In genomic region chr1:59564192-59564891, GRCh38 we compare ENCODE assay signal across 33 cellular contexts.
DNase-seq lines count a peak whose midpoint lies in the region; ATAC-seq and TF ChIP-seq lines count a peak whose summit lies in the region.
"Had no signal": no experiment of that assay in that cellular context is flagged by ENCODE, and none has a peak within 500 bp of the region (broad histone marks: within the 10 kb centered on the region; RNA-seq: fewer than 3 reads in every experiment).

No MANE protein-coding gene starts in this region.

- peaks cover 0 to 9% (median 6%) of the 10 kb centered on the region in 11 experiments; a peak in 16 of 22 replicates for H3K9me3 ChIP-seq in BLaER1 treated with 17β-estradiol and CSF1 and Interleukin-3, amounts not matched to agents 10 nM and 100 nM (replicated peaks in 1 of 11)
- H3K9me3 ChIP-seq: body of pancreas, esophagus muscularis mucosa, pancreas, right atrium auricular region, tibial nerve had no signal

- TF ChIP-seq POLR2A in NB4 (IDR thresholded peaks at IDR 0.05; ENCODE audit: extremely low read depth, insufficient read length): no peak

- no peaks in the 10 kb centered on the region for H3K27me3 ChIP-seq in BLaER1 treated with 17β-estradiol and CSF1 and Interleukin-3, amounts not matched to agents 10 nM and 100 nM
- H3K27me3 ChIP-seq: body of pancreas, esophagus muscularis mucosa, pancreas, right atrium auricular region, spleen, tibial nerve had no signal

- H3K4me2 ChIP-seq in BLaER1 treated with 17β-estradiol and CSF1 and Interleukin-3, amounts not matched to agents 10 nM and 100 nM: peak overlapping the region; percentile 36 to 83 (median 67)
- H3K4me2 ChIP-seq: KMS-11, SK-N-SH had no signal

- no peak overlapping the region for H3K4me3 ChIP-seq in BLaER1 treated with 17β-estradiol and CSF1 and Interleukin-3, amounts not matched to agents 10 nM and 100 nM
- no peak overlapping the region for H3K4me3 ChIP-seq in NB4 (ENCODE audit: low read depth, low read length)
- H3K4me3 ChIP-seq in fibroblast of villous mesenchyme (ENCODE audit: low read depth, low read length): no peak overlapping the region
- H3K4me3 ChIP-seq: body of pancreas, esophagus muscularis mucosa, pancreas, right atrium auricular region, spleen, tibial nerve had no signal

- H3K9ac ChIP-seq in BLaER1 treated with 17β-estradiol and CSF1 and Interleukin-3, amounts not matched to agents 10 nM and 100 nM: no peak overlapping the region
- H3K9ac ChIP-seq: KMS-11, SK-N-SH had no signal

- no peaks in the 10 kb centered on the region for H3K36me3 ChIP-seq in BLaER1 treated with 17β-estradiol and CSF1 and Interleukin-3, amounts not matched to agents 10 nM and 100 nM
- H3K36me3 ChIP-seq: esophagus muscularis mucosa, pancreas, right atrium auricular region, spleen, tibial nerve had no signal

- no peaks in the 10 kb centered on the region for H4K20me1 ChIP-seq in BLaER1 treated with 17β-estradiol and CSF1 and Interleukin-3, amounts not matched to agents 10 nM and 100 nM

- DNase-seq in NB4 (ENCODE audit: low read depth) (peak; percentile 66), fibroblast of villous mesenchyme (ENCODE audit: low read depth) (peak; percentile 65), sciatic nerve (ENCODE audit: low spot score) (no peak), GOT3 (lab: John Stamatoyannopoulos, UW) (no peak), cerebellar nuclear complex (lab: John Stamatoyannopoulos, UW) (no peak)
- DNase-seq: activated CD4-positive, alpha-beta T cell treated with anti-CD3 and anti-CD28 coated beads, Interleukin-2, amount 50 U/mL, for 4 hours; activated naive CD4-positive, alpha-beta T cell; body of pancreas; C1 segment of cervical spinal cord; COR-L47; dermis blood vessel endothelial cell; MM.1S; NCI-H1417; NCI-H2029 treated with DMSO at 0.1 percent for 48 hours; NCI-H524 treated with DMSO at 0.1 percent for 48 hours; NK-92 treated with Interleukin-12 subunit alpha and Interleukin-12 subunit beta, amount 100 ng/mL, for 24 hours; pancreas; PC-3; SK-N-SH; spleen; stimulated activated CD4-positive, alpha-beta T cell treated with anti-CD3 and anti-CD28 coated beads, Interleukin-2, amount 100 ng/mL, for 24 hours; stimulated activated CD8-positive, alpha-beta memory T cell treated with anti-CD3 and anti-CD28 coated beads, Interleukin-4, amount 100 ng/mL, for 48 hours; stimulated activated naive CD8-positive, alpha-beta T cell treated with anti-CD3 and anti-CD28 coated beads, Interleukin-15, amount 100 ng/mL, for 72 hours; T-helper 17 cell had no signal

- peak; percentile 70 for ATAC-seq in sciatic nerve
- no peak for ATAC-seq in HG03097 (IDR thresholded peaks at IDR 0.05; ENCODE audit: low FRiP score, unreplicated experiment)
- ATAC-seq in HG03025 (IDR thresholded peaks at IDR 0.05; ENCODE audit: low FRiP score, unreplicated experiment): no peak
- ATAC-seq: activated CD4-positive, CD25-positive, alpha-beta regulatory T cell treated with anti-CD3 and anti-CD28 coated beads, Interleukin-2, amount 50 U/mL, for 24 hours; body of pancreas; pancreas; PC-3; stimulated activated naive CD8-positive, alpha-beta T cell treated with anti-CD3 and anti-CD28 coated beads, Interleukin-15, amount 100 ng/mL, for 72 hours; T-helper 17 cell had no signal

- intact Hi-C loops in sciatic nerve (cut with DNase I): no loop called here

- H3K27ac ChIP-seq in BLaER1 treated with 17β-estradiol and CSF1 and Interleukin-3, amounts not matched to agents 10 nM and 100 nM: peak overlapping the region in 6 of 11 experiments; percentile 2 to 43 (median 26); a peak in 7 of 22 replicates
- H3K27ac ChIP-seq: body of pancreas, esophagus muscularis mucosa, HL-60, KMS-11, pancreas, right atrium auricular region, spleen had no signal

- TF ChIP-seq CTCF in NB4 (IDR thresholded peaks at IDR 0.05; ENCODE audit: low read depth, low read length): no peak
- no peak for TF ChIP-seq CTCF in fibroblast of villous mesenchyme (IDR thresholded peaks at IDR 0.05; ENCODE audit: insufficient read depth, low read depth, low read length)

- peaks cover 43 to 73% (median 55%) of the 10 kb centered on the region in 10 experiments for H3K4me1 ChIP-seq in BLaER1 treated with 17β-estradiol and CSF1 and Interleukin-3, amounts not matched to agents 10 nM and 100 nM
- H3K4me1 ChIP-seq: body of pancreas, esophagus muscularis mucosa, pancreas, right atrium auricular region had no signal

Comparison
In these comparisons a context has a peak if more than half of its experiments do, and no peak if none do; other contexts are left out.
1. DNase-seq: peak in NB4 (single experiment) and fibroblast of villous mesenchyme (single experiment); none in sciatic nerve (single experiment), GOT3 (single experiment) and cerebellar nuclear complex (0 of 2).